13 cellular contexts compared by ENCODE assay signal in genomic region chr1:29632436-29633270, GRCh38.
"Had no signal": no experiment of that assay in that cellular context is flagged by ENCODE, and none has a peak within 500 bp of the region (broad histone marks: within the 10 kb centered on the region; RNA-seq: fewer than 3 reads in every experiment).

No MANE protein-coding gene starts in this region.

- H3K4me3 ChIP-seq: gastrocnemius medialis, thyroid gland had no signal

- H3K4me1 ChIP-seq: gastrocnemius medialis, thyroid gland had no signal

- H3K36me3 Mint-ChIP-seq: activated naive CD8-positive, alpha-beta T cell; brain had no signal

- H3K4me3 Mint-ChIP-seq: activated naive CD8-positive, alpha-beta T cell; brain had no signal

- DNase-seq: activated CD4-positive, alpha-beta T cell treated with anti-CD3 and anti-CD28 coated beads, Interleukin-2, amount 50 U/mL, for 1 hour; central memory CD4-positive, alpha-beta T cell; gastrocnemius medialis; left ventricle myocardium superior; retina; stimulated activated CD4-positive, alpha-beta T cell treated with anti-CD3 and anti-CD28 coated beads, Interleukin-12 subunit alpha, Interleukin-12 subunit beta, amount 100 ng/mL, for 4 hours; stimulated activated CD4-positive, alpha-beta T cell treated with anti-CD3 and anti-CD28 coated beads, Interleukin-2, amount 100 ng/mL, for 24 hours; stimulated activated naive CD4-positive, alpha-beta T cell treated with Interleukin-2 at 50 U/mL for 16 hours; T1000; thyroid gland had no signal

- H3K27me3 ChIP-seq: gastrocnemius medialis, thyroid gland had no signal

- H3K27ac ChIP-seq: gastrocnemius medialis, thyroid gland had no signal

- ATAC-seq: activated CD4-positive, CD25-positive, alpha-beta regulatory T cell treated with anti-CD3 and anti-CD28 coated beads, Interleukin-2, amount 50 U/mL, for 24 hours; gastrocnemius medialis; left ventricle myocardium superior had no signal

- H3K9me3 ChIP-seq: gastrocnemius medialis, thyroid gland had no signal

- H3K27ac Mint-ChIP-seq: activated naive CD8-positive, alpha-beta T cell had no signal

- H3K36me3 ChIP-seq: gastrocnemius medialis, thyroid gland had no signal
